8 cellular contexts compared by ENCODE assay signal in the genomic region with DNA sequence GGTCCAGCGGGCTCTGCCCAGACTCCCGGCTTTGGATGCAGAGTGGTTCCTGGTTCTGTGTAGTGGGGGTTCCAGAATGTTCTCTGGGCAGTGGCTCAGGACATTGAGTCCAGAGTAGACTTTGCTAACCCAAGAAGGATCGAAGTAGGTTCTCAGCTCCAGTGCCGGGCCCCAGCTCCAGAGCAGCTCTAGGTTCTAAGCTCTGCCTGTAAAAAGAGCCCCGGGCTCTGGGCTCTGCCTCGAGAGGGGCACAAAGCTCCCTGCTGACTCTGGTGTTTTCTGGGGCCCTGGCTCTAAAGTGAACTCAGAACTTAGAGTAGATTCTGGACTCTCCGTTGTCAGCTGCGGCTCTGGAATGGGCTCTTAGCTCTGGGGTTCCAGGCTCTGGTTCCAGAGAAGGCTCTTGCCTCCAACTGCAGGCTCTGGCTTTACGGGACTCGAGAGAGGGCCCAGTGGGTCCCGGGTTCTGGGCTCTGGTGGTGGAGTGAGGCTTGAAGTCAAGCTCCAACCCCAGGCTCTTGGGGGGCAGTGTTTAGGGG. TPM values are rescaled to one million over a fixed set of nuclear protein-coding genes. Genes with fewer than 3 reads are reported as not detected.
A peak's percentile ranks its signal among the peaks of the same experiment; 100 is the strongest.
DNase-seq lines count a peak whose midpoint lies in the region; ATAC-seq and TF ChIP-seq lines count a peak whose summit lies in the region.

No MANE protein-coding gene starts in this region.

- H3K36me3 ChIP-seq in HAP-1 (replicated peaks) (peaks cover 25% of the 10 kb centered on the region), WERI-Rb-1 (peaks cover 35% of the 10 kb centered on the region), smooth muscle cell (ENCODE audit: low read depth) (no peaks in the 10 kb centered on the region)

- no peaks in the 10 kb centered on the region for H3K27me3 ChIP-seq in HAP-1 (ENCODE audit: low read depth)
- no peaks in the 10 kb centered on the region for H3K27me3 ChIP-seq in WERI-Rb-1 (ENCODE audit: insufficient read depth, low read depth, severe bottlenecking)
- no peaks in the 10 kb centered on the region for H3K27me3 ChIP-seq in right cardiac atrium (ENCODE audit: control insufficient read depth, insufficient read depth)
- H3K27me3 ChIP-seq in smooth muscle cell (ENCODE audit: low read depth), result no peaks in the 10 kb centered on the region

- H3F3A ChIP-seq in smooth muscle cell (ENCODE audit: low read depth), result peaks cover 15% of the 10 kb centered on the region

- peak overlapping the region; percentile 40 for H3K4me3 ChIP-seq in HAP-1
- H3K4me3 ChIP-seq in WERI-Rb-1 (ENCODE audit: low read depth, low read length), result peak overlapping the region; percentile 40
- H3K4me3 ChIP-seq in right cardiac atrium (ENCODE audit: low read length), result peak overlapping the region; percentile 21
- peak overlapping the region; percentile 58 for H3K4me3 ChIP-seq in smooth muscle cell

- WGBS in right cardiac atrium, result 64% methylated on average over 11 of the region's 11 CpGs
- 85% methylated on average over 11 of the region's 11 CpGs for WGBS in smooth muscle cell (ENCODE audit: low lambda C conversion rate)

- in situ Hi-C loops in HAP-1 (cut with MboI; ENCODE audit: low sequenced_read_pairs), result loop anchor here (5.0 kb wide), 1 partner anchor 81 kb away; a partner anchor contains a TSS

- H3K79me2 ChIP-seq in smooth muscle cell (ENCODE audit: low read depth), result peaks cover under 1% of the 10 kb centered on the region

- no peaks in the 10 kb centered on the region for H3K9me3 ChIP-seq in HAP-1
- H3K9me3 ChIP-seq in WERI-Rb-1 (ENCODE audit: severe bottlenecking), result no peaks in the 10 kb centered on the region
- no peaks in the 10 kb centered on the region for H3K9me3 ChIP-seq in right cardiac atrium (ENCODE audit: control insufficient read depth, low read length)
- no peaks in the 10 kb centered on the region for H3K9me3 ChIP-seq in smooth muscle cell (replicated peaks; ENCODE audit: low read depth)

- H3K4me1 ChIP-seq in HAP-1 (peaks cover 8% of the 10 kb centered on the region), right cardiac atrium (ENCODE audit: control insufficient read depth, insufficient read depth, low read length) (no peaks in the 10 kb centered on the region), smooth muscle cell (ENCODE audit: low read depth) (no peaks in the 10 kb centered on the region)

- peak overlapping the region; percentile 60 for H3K9ac ChIP-seq in smooth muscle cell (ENCODE audit: low read depth)

- H4K20me1 ChIP-seq in smooth muscle cell (ENCODE audit: low read depth), result peaks cover 26% of the 10 kb centered on the region

- ATAC-seq in right cardiac atrium (no peak), HG03520 (IDR thresholded peaks at IDR 0.05; ENCODE audit: unreplicated experiment) (no peak)

- intact Hi-C loops in right cardiac atrium (cut with DNase I), result loop anchor here (1.0 to 2.0 kb wide), 3 partner anchors 79 to 81 kb away; no protein-coding TSS in a partner anchor

- H3K4me2 ChIP-seq in smooth muscle cell, result peak overlapping the region; percentile 84

- peak overlapping the region; percentile 70 for H2AFZ ChIP-seq in smooth muscle cell (ENCODE audit: low read depth)

- H3K27ac ChIP-seq in WERI-Rb-1 (no peak overlapping the region; the same call in 1 of the 2 replicates), right cardiac atrium (ENCODE audit: low read length) (no peak overlapping the region), smooth muscle cell (ENCODE audit: low read depth) (no peak overlapping the region)

- TF ChIP-seq CTCF in WERI-Rb-1 (IDR thresholded peaks at IDR 0.05; ENCODE audit: low read depth, low read length) (no peak), smooth muscle cell (IDR thresholded peaks at IDR 0.05; ENCODE audit: borderline replicate concordance, insufficient read depth, poor library complexity, severe bottlenecking) (no peak)

- DNase-seq in HAP-1 (ENCODE audit: low spot score in 2 of 2), result no peak
- no peak for DNase-seq in WERI-Rb-1
- DNase-seq in right cardiac atrium, result no peak
- DNase-seq in smooth muscle cell (lab: John Stamatoyannopoulos, UW; ENCODE audit: unreplicated experiment), result no peak
- no peak for DNase-seq in hippocampal formation (lab: John Stamatoyannopoulos, UW)
- DNase-seq in HT-29 (ENCODE audit: low spot score), result no peak
- DNase-seq in stimulated activated CD4-positive, alpha-beta T cell treated with anti-CD3 and anti-CD28 coated beads, Interleukin-4, amount 100 ng/mL, for 24 hours, result no peak

RNA-seq across cellular contexts. Expression of a gene that starts 0.4 kb away (rescaled TPM):
- total RNA-seq in right cardiac atrium (not detected), smooth muscle cell (not detected in 2 replicates)
- polyA plus RNA-seq in right cardiac atrium (0.09 TPM), smooth muscle cell (0.41 TPM in 1 of 2 replicates, not detected in the other)
- not detected in 2 replicates for total RNA-seq in HT-29 (2014; rRNA removed; shearing (Covaris generic))

RNA-seq across cellular contexts. Expression of a gene that starts 8.1 kb away (rescaled TPM):
- 100 to 1,000 TPM; 696 to 797 (median 747) TPM for total RNA-seq in right cardiac atrium
- polyA plus RNA-seq in right cardiac atrium, result 2,205 TPM
- 1,579 and 1,932 TPM in 2 replicates for total RNA-seq in smooth muscle cell
- polyA plus RNA-seq in smooth muscle cell, result 1,321 and 1,396 TPM in 2 replicates
- total RNA-seq in HT-29 (2014; rRNA removed; shearing (Covaris generic)), result 3,028 and 3,073 TPM in 2 replicates

RNA-seq across cellular contexts. Expression of a gene that starts 8.3 kb away (rescaled TPM):
- 10 to 100 TPM; 31.9 to 37.7 (median 34.9) TPM for total RNA-seq in right cardiac atrium
- 40.8 TPM for polyA plus RNA-seq in right cardiac atrium
- total RNA-seq in smooth muscle cell, result 20.9 and 30.4 TPM in 2 replicates
- 69.8 and 83.9 TPM in 2 replicates for polyA plus RNA-seq in smooth muscle cell
- total RNA-seq in HT-29 (2014; rRNA removed; shearing (Covaris generic)), result 66.9 and 76.1 TPM in 2 replicates
